In genomic region chr10:21521910-21522533, GRCh38 we compare ENCODE assay signal across 22 cellular contexts. TPM values are rescaled to one million over a fixed set of nuclear protein-coding genes. Genes with fewer than 3 reads are reported as not detected.
DNase-seq lines count a peak whose midpoint lies in the region; ATAC-seq and TF ChIP-seq lines count a peak whose summit lies in the region.
"Had no signal": no experiment of that assay in that cellular context is flagged by ENCODE, and none has a peak within 500 bp of the region (broad histone marks: within the 10 kb centered on the region; RNA-seq: fewer than 3 reads in every experiment).

No MANE protein-coding gene starts in this region.

- in situ Hi-C loops in Panc1 (cut with HindIII; ENCODE audit: low pct_unique_long_range_greater_than_20kb, low sequenced_read_pairs): no loop called here
- in situ Hi-C loops in gastrocnemius medialis (cut with MboI; ENCODE audit: low sequenced_read_pairs in 4 of 4): loop anchor here in 3 of 4 donors (10.0 to 25.0 kb wide), 3 partner anchors 790 to 803 kb away; partner anchors contain the start of genes BMI1 (in 2 of the 3) and COMMD3 (in 2 of the 3)

- no peak overlapping the region for H3K27ac Mint-ChIP-seq in Calu3 (ENCODE audit: unreplicated experiment)
- H3K27ac Mint-ChIP-seq: activated CD4-positive, alpha-beta memory T cell treated with anti-CD3 and anti-CD28 coated beads, Interleukin-2, amount 10 ng/mL, durations not matched to agents 7 days and 5 days; activated naive CD4-positive, alpha-beta T cell treated with anti-CD3 and anti-CD28 coated beads, Interleukin-2, amount 10 ng/mL, durations not matched to agents 7 days and 5 days; activated T-cell treated with anti-CD3 and anti-CD28 coated beads, Interleukin-2, amount 50 U/mL, for 24 hours; memory B cell had no signal

- peak; percentile 58 for DNase-seq in NCI-H1092 treated with DMSO at 0.1 percent for 48 hours (lab: John Stamatoyannopoulos, UW)
- no peak for DNase-seq in NCI-H1092 (lab: John Stamatoyannopoulos, UW)
- no peak for DNase-seq in Panc1 (ENCODE audit: low read depth, low spot score)
- no peak for DNase-seq in gastrocnemius medialis
- no peak for DNase-seq in iPS-NIHi7 (ENCODE audit: extremely low spot score)
- DNase-seq in Calu3: no peak
- DNase-seq: 8988T; activated CD4-positive, alpha-beta memory T cell treated with anti-CD3 and anti-CD28 coated beads, Interleukin-2, amount 10 ng/mL, durations not matched to agents 7 days and 5 days; activated naive CD4-positive, alpha-beta T cell treated with anti-CD3 and anti-CD28 coated beads, Interleukin-2, amount 10 ng/mL, durations not matched to agents 7 days and 5 days; activated T-cell treated with anti-CD3 and anti-CD28 coated beads, Interleukin-2, amount 50 U/mL, for 24 hours; cortex of kidney; DMS153; erythroblast; glutamatergic neuron; NCI-H748 treated with DMSO at 0.1 percent for 48 hours; occipital lobe had no signal

- peaks cover 37% of the 10 kb centered on the region for H3K36me3 Mint-ChIP-seq in Calu3 (ENCODE audit: insufficient read depth, unreplicated experiment)
- H3K36me3 Mint-ChIP-seq: memory B cell had no signal

- intact Hi-C loops in Panc1 (cut with micrococcal nuclease; ENCODE audit: unreplicated experiment) (loop anchor here (10.0 kb wide), 1 partner anchor 347 kb away; no protein-coding TSS in a partner anchor), gastrocnemius medialis (cut with DNase I; ENCODE audit: low total_unique reads) (no loop called here), Calu3 (cut with micrococcal nuclease; ENCODE audit: unreplicated experiment) (no loop called here)

- H3K27me3 ChIP-seq in Panc1 (ENCODE audit: control insufficient read depth, insufficient read depth, low read length) (no peaks in the 10 kb centered on the region), iPS-20b (ENCODE audit: insufficient read depth, low read length) (peaks cover 35% of the 10 kb centered on the region; the same call in 1 of the 2 replicates), gastrocnemius medialis (no peaks in the 10 kb centered on the region)

- no peak overlapping the region for H3K4me3 Mint-ChIP-seq in Calu3 (ENCODE audit: low read depth, unreplicated experiment)
- H3K4me3 Mint-ChIP-seq: activated CD4-positive, alpha-beta memory T cell treated with anti-CD3 and anti-CD28 coated beads, Interleukin-2, amount 10 ng/mL, durations not matched to agents 7 days and 5 days; activated naive CD4-positive, alpha-beta T cell treated with anti-CD3 and anti-CD28 coated beads, Interleukin-2, amount 10 ng/mL, durations not matched to agents 7 days and 5 days; activated T-cell treated with anti-CD3 and anti-CD28 coated beads, Interleukin-2, amount 50 U/mL, for 24 hours; memory B cell had no signal

- H3K27ac ChIP-seq in Panc1 (ENCODE audit: low read length) (peak overlapping the region; percentile 89), iPS-20b (ENCODE audit: low read length) (no peak overlapping the region), gastrocnemius medialis (peak overlapping the region in 3 of 4 donors; percentile 90 to 100 (median 98))
- H3K27ac ChIP-seq: C4-2B had no signal

- TF ChIP-seq POLR2A in gastrocnemius medialis (IDR thresholded peaks at IDR 0.05): no peak

- H3K9ac ChIP-seq in iPS-20b (ENCODE audit: low read depth, low read length): no peak overlapping the region; the same call in 1 of the 2 replicates

- POLR2A ChIA-PET in Panc1 (lab: Charles Lee): interaction anchor here (0.5 to 0.6 kb wide), 2 partner anchors 10 to 388 kb away, joined by 4 read pairs; no protein-coding TSS in a partner anchor

- H3K36me3 ChIP-seq in Panc1 (ENCODE audit: control insufficient read depth, insufficient read depth, low read length) (no peaks in the 10 kb centered on the region), iPS-20b (ENCODE audit: insufficient read depth, low read depth, low read length) (no peaks in the 10 kb centered on the region), gastrocnemius medialis (no peaks in the 10 kb centered on the region)

- H3K4me1 ChIP-seq in Panc1 (ENCODE audit: control insufficient read depth, insufficient read depth, low read length) (peaks cover 32% of the 10 kb centered on the region), iPS-20b (ENCODE audit: insufficient read depth, low read length) (peaks cover 49% of the 10 kb centered on the region), gastrocnemius medialis (peaks cover 38 to 49% of the 10 kb centered on the region in 2 donors)

- no peak for ATAC-seq in Panc1
- ATAC-seq in gastrocnemius medialis: no peak
- no peak for ATAC-seq in HG03432 (IDR thresholded peaks at IDR 0.05; ENCODE audit: unreplicated experiment)

- no peaks in the 10 kb centered on the region for H3K9me3 ChIP-seq in Panc1 (ENCODE audit: control insufficient read depth, insufficient read depth, low read depth, low read length)
- no peaks in the 10 kb centered on the region for H3K9me3 ChIP-seq in iPS-20b (ENCODE audit: insufficient read depth, low read depth, low read length)
- no peaks in the 10 kb centered on the region for H3K9me3 ChIP-seq in gastrocnemius medialis

- peaks cover 44% of the 10 kb centered on the region for H3K27me3 Mint-ChIP-seq in Calu3 (ENCODE audit: unreplicated experiment)

- BruUV-seq in Panc1 (replicated peaks; lab: Mats Ljungman, UMichigan) (no TSS peak), Calu3 (replicated peaks; lab: Mats Ljungman, UMichigan) (no TSS peak)

- TF ChIP-seq CTCF in Panc1 (IDR thresholded peaks at IDR 0.05) (no peak), gastrocnemius medialis (IDR thresholded peaks at IDR 0.05 in 4 of 5, conservative IDR thresholded peaks at IDR 0.05 in 1 of 5) (no peak), Calu3 (IDR thresholded peaks at IDR 0.05; ENCODE audit: unreplicated experiment) (no peak)

- H3K9me3 Mint-ChIP-seq in Calu3 (ENCODE audit: low read depth, unreplicated experiment): no peaks in the 10 kb centered on the region
- H3K9me3 Mint-ChIP-seq: activated CD4-positive, alpha-beta memory T cell treated with anti-CD3 and anti-CD28 coated beads, Interleukin-2, amount 10 ng/mL, durations not matched to agents 7 days and 5 days; activated naive CD4-positive, alpha-beta T cell treated with anti-CD3 and anti-CD28 coated beads, Interleukin-2, amount 10 ng/mL, durations not matched to agents 7 days and 5 days; activated T-cell treated with anti-CD3 and anti-CD28 coated beads, Interleukin-2, amount 50 U/mL, for 24 hours; memory B cell had no signal

- H3K4me3 ChIP-seq in Panc1 (ENCODE audit: low read depth in 2 of 2, low read length in 2 of 2): no peak overlapping the region
- peak overlapping the region; percentile 24 for H3K4me3 ChIP-seq in iPS-20b (ENCODE audit: low read length)
- peak overlapping the region in 2 of 4 donors; percentile 9 to 27 for H3K4me3 ChIP-seq in gastrocnemius medialis
- H3K4me3 ChIP-seq: skin epidermis had no signal

- CTCF ChIA-PET in Panc1 (lab: Charles Lee): no interaction called here
- CTCF ChIA-PET in Calu3 (lab: Charles Lee): interaction anchor here (1.2 kb wide), 1 partner anchor 422 kb away, joined by 3 read pairs; no protein-coding TSS in a partner anchor

- H3K4me1 Mint-ChIP-seq in Calu3 (ENCODE audit: low read depth, unreplicated experiment): peaks cover 10% of the 10 kb centered on the region

RNA-seq across cellular contexts. Expression of gene SKIDA1, which starts 3.5 kb away (rescaled TPM):
- total RNA-seq in Panc1 (2021; ENCODE audit: unreplicated experiment): 9.3 TPM
- 5.8 TPM for polyA plus RNA-seq in Panc1 (2012; ENCODE audit: insufficient read length)
- total RNA-seq in gastrocnemius medialis: under 1 TPM in 1 of 4 donors, not detected in 3; 0.09 TPM
- 0.40 TPM in 1 of 2 replicates, not detected in the other for total RNA-seq in Calu3 (2022)
- total RNA-seq: T-helper 1 cell treated with Interleukin-12 subunit alpha and Interleukin-12 subunit beta and Interleukin-4 antibody, amounts not matched to agents 30 ng/mL and 1 ng/mL, for 36 hours had no signal

RNA-seq across cellular contexts. Expression of gene MLLT10, which starts 12.0 kb away (rescaled TPM):
- total RNA-seq in Panc1 (2021; ENCODE audit: unreplicated experiment) (33.4 TPM), gastrocnemius medialis (10 to 100 TPM; 13.6 to 26.6 (median 21.6) TPM), Calu3 (2022) (32.1 and 34.7 TPM in 2 replicates)
- polyA plus RNA-seq in Panc1 (2012; ENCODE audit: insufficient read length): 28.9 TPM
